8 cellular contexts compared by ENCODE assay signal in the genomic region with DNA sequence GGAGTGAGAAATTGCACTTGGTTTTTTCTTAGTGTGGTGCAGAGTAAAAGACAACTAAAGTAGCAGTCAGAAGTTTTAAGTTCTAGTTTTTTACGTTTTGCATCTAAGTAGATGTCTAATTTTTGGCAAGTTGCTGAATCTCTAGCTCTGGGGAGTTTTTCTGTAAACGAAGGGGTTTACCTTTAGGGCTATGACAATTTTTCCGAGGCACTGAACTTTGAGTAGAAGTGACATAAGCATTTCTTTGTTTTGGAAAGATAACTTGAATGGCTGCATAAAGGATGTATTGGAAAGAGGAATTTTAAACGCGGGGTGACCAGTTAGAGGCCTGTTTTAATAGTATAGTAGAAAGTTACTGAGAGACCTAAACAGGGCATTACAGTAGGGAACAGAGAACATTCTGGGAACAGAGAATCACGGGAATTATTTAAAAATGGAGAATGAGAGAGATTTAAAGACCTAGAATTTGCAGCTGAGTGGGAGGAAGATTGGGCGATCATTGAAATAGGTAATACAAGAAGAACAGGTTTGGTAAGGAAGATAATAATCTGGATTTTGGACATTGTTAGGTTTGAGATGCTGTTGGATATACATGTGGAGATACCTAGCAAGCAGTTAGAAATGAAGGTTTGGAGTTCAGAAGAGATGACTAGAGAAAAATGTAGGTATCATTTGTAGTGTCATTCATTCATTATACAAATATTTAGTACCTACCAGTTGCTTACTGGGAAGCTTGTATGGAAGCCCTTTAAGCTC. TPM values are rescaled to one million over a fixed set of nuclear protein-coding genes. Genes with fewer than 3 reads are reported as not detected.
DNase-seq lines count a peak whose midpoint lies in the region; ATAC-seq, FAIRE-seq and TF ChIP-seq lines count a peak whose summit lies in the region.

No MANE protein-coding gene starts in this region.

- H3K9ac ChIP-seq in K562 (ENCODE audit: insufficient read depth in 1 of 2, low read depth in 2 of 2, low read length in 2 of 2): peak overlapping the region in 1 of 2 experiments; percentile 90; a peak in 2 of 4 replicates

- peaks cover 72% of the 10 kb centered on the region for H3K79me2 ChIP-seq in K562 (ENCODE audit: control insufficient read depth, insufficient read depth, low read length)

- DNase-seq in A673 (ENCODE audit: low spot score) (no peak), HT-29 (ENCODE audit: low spot score) (peak; percentile 13), K562 (ENCODE audit: extremely low read depth in 1 of 4, low spot score in 3 of 4) (no peak), NCI-H1436 treated with DMSO at 0.1 percent for 48 hours (lab: John Stamatoyannopoulos, UW) (no peak), HUDEP-2 (lab: John Stamatoyannopoulos, UW; ENCODE audit: unreplicated experiment in 76 of 76) (no peak), NCI-H526 treated with DMSO at 0.1 percent for 48 hours (lab: John Stamatoyannopoulos, UW) (no peak)

- in situ Hi-C loops in K562 (cut with MboI): no loop called here

- no peaks in the 10 kb centered on the region for H3K9me1 ChIP-seq in K562 (ENCODE audit: control insufficient read depth, insufficient read depth, low read length)

- H3K9me3 ChIP-seq in A673 (ENCODE audit: low read depth, low read length, poor library complexity, severe bottlenecking) (no peaks in the 10 kb centered on the region), K562 (replicated peaks; ENCODE audit: control insufficient read depth, insufficient read depth, low read depth, low read length) (no peaks in the 10 kb centered on the region), mesodermal cell (ENCODE audit: control insufficient read depth, low read length) (no peaks in the 10 kb centered on the region)

- H3K36me3 ChIP-seq in A673 (ENCODE audit: insufficient read depth, low read length, poor library complexity, severe bottlenecking) (peaks cover 1% of the 10 kb centered on the region), K562 (ENCODE audit: control insufficient read depth, insufficient read depth, low read length) (peaks cover 11% of the 10 kb centered on the region; the same call in 2 of the 3 replicates), mesodermal cell (ENCODE audit: control insufficient read depth, insufficient read depth, low read length) (peaks cover 16% of the 10 kb centered on the region)

- no peak for TF ChIP-seq POLR2A in K562 (conservative IDR thresholded peaks at IDR 0.05)

- FAIRE-seq in K562 (lab: Jason Lieb, UNC): no peak

- TF ChIP-seq CTCF in A673 (conservative IDR thresholded peaks at IDR 0.05; ENCODE audit: low read depth, low read length) (no peak), K562 (IDR thresholded peaks at IDR 0.05 in 2 of 3, conservative IDR thresholded peaks at IDR 0.05 in 1 of 3; ENCODE audit: insufficient read depth in 2 of 3, low read depth in 1 of 3, low read length in 3 of 3) (no peak)

- intact Hi-C loops in A673 (cut with micrococcal nuclease; ENCODE audit: unreplicated experiment) (no loop called here), K562 (cut with micrococcal nuclease) (loop anchor here (5.0 kb wide), 1 partner anchor 146 kb away; no protein-coding TSS in a partner anchor)

- H3K4me3 ChIP-seq in A673 (ENCODE audit: low read depth, low read length, poor library complexity, severe bottlenecking) (peak overlapping the region; percentile 99), K562 (peak overlapping the region; percentile 86), mesodermal cell (ENCODE audit: extremely low read depth, insufficient read depth, low read length, poor library complexity, severe bottlenecking) (peak overlapping the region; percentile 99)

- BruUV-seq in A673 (replicated peaks; lab: Mats Ljungman, UMichigan): TSS peak; percentile 70
- TSS peak; percentile 61 for BruUV-seq in K562 (replicated peaks; lab: Mats Ljungman, UMichigan)

- no peaks in the 10 kb centered on the region for H4K20me1 ChIP-seq in K562 (replicated peaks; ENCODE audit: control insufficient read depth, insufficient read depth, low read length)

- peak overlapping the region; percentile 94 for H3K4me2 ChIP-seq in K562 (ENCODE audit: insufficient read depth, low read length)

- H3K27ac ChIP-seq in A673 (ENCODE audit: low read depth, low read length, poor library complexity, severe bottlenecking): peak overlapping the region; percentile 83
- peak overlapping the region; percentile 96 for H3K27ac ChIP-seq in K562 (ENCODE audit: extremely low read depth, low read depth, low read length)
- H3K27ac ChIP-seq in mesodermal cell (ENCODE audit: low read depth, low read length, severe bottlenecking): peak overlapping the region; percentile 94

- WGBS in K562 (ENCODE audit: insufficient coverage, low coverage, missing lambda C conversion rate): 1% methylated on average over 7 of the region's 7 CpGs
- WGBS in mesodermal cell (ENCODE audit: insufficient coverage in 2 of 2), 2 experiments: 53 to 57% methylated on average over 6 to 7 of the region's 7 CpGs

- peaks cover 6% of the 10 kb centered on the region for H3K4me1 ChIP-seq in A673 (ENCODE audit: insufficient read depth, low read length, poor library complexity, severe bottlenecking)
- peaks cover 4 to 6% of the 10 kb centered on the region in 2 experiments; a peak in 4 of 5 replicates for H3K4me1 ChIP-seq in K562 (replicated peaks in 1 of 2; ENCODE audit: control insufficient read depth in 2 of 2, insufficient read depth in 2 of 2, low read length in 2 of 2)
- H3K4me1 ChIP-seq in mesodermal cell (ENCODE audit: control insufficient read depth, insufficient read depth, low read length, poor library complexity, severe bottlenecking): peaks cover 16% of the 10 kb centered on the region

- TF ChIP-seq RAD21 in K562 (CRISPR knock-in tag; conservative IDR thresholded peaks at IDR 0.05 in 1 of 2, IDR thresholded peaks at IDR 0.05 in 1 of 2): no peak

- H2AFZ ChIP-seq in K562 (ENCODE audit: low read depth, low read length): no peak overlapping the region

- no peak for TF ChIP-seq EP300 in K562 (IDR thresholded peaks at IDR 0.05; ENCODE audit: low read length)

- POLR2A ChIA-PET in A673 (lab: Charles Lee; ENCODE audit: low non-redundant PET) (no interaction called here), K562 (lab: Yijun Ruan, JAX) (interaction anchor here (0.6 to 3.4 kb wide), 7 partner anchors 9 to 134 kb away, joined by 4 to 15 read pairs (median 8); partner anchors contain the start of gene PTGR2)

- ATAC-seq in K562 (no peak), HG02938 (IDR thresholded peaks at IDR 0.05; ENCODE audit: unreplicated experiment) (no peak)

- H3K27me3 ChIP-seq in A673 (replicated peaks; ENCODE audit: insufficient read depth, low read depth, low read length, poor library complexity): no peaks in the 10 kb centered on the region
- no peaks in the 10 kb centered on the region for H3K27me3 ChIP-seq in K562 (ENCODE audit: control insufficient read depth in 2 of 2, insufficient read depth in 2 of 2, low read length in 2 of 2)

- CTCF ChIA-PET in A673 (lab: Charles Lee): no interaction called here
- CTCF ChIA-PET in K562 (lab: Yijun Ruan, JAX; ENCODE audit: low intra/inter-chr PET ratio): no interaction called here

TF ChIP-seq in K562, 482 proteins besides CTCF, POLR2A, EP300 and RAD21 (continues in another document):
- TF ChIP-seq HNRNPL (IDR thresholded peaks at IDR 0.05; ENCODE audit: low read depth, low read length): no peak
- TF ChIP-seq RBFOX2 (IDR thresholded peaks at IDR 0.05; ENCODE audit: low read depth, low read length): peak; percentile 23; the same call in 1 of the 2 replicates

RNA-seq across cellular contexts. Expression of gene ZNF410, which starts 1.2 kb away (rescaled TPM):
- 60.4 and 69.4 TPM in 2 replicates for total RNA-seq in A673 (2021)
- 18.5 and 21.7 TPM in 2 replicates for total RNA-seq in HT-29 (2014; rRNA removed; shearing (Covaris generic))
- total RNA-seq in K562 (2011; cell fraction: chromatin; rRNA removed; ENCODE audit: low replicate concordance): 82.2 and 124 TPM in 2 replicates
- 42.0 and 47.6 TPM in 2 replicates for total RNA-seq in K562 (2011; cell fraction: nucleolus; rRNA removed)
- total RNA-seq in K562 (2011; cell fraction: nucleoplasm; rRNA removed): 76.8 and 107 TPM in 2 replicates
- total RNA-seq in K562 (2014; rRNA removed): 25.9 and 26.2 TPM in 2 replicates
- 42.0 and 46.1 TPM in 2 replicates for total RNA-seq in K562 (2014; rRNA removed; fragmentation: Illumina TruSeq; extraction: Trizol)
- total RNA-seq in K562 (2015; rRNA removed; fragmentation: Illumina TruSeq; extraction: Trizol): 35.9 and 38.7 TPM in 2 replicates
- total RNA-seq in K562 (2021): 28.2 and 30.0 TPM in 2 replicates
- 30.1 and 44.4 TPM in 2 replicates for polyA plus RNA-seq in K562 (2011; rRNA removed)
- 13.9 and 19.9 TPM in 2 replicates for polyA plus RNA-seq in K562 (2011; cell fraction: cytosol; rRNA removed)
- 39.9 and 40.8 TPM in 2 replicates for polyA plus RNA-seq in K562 (2011; cell fraction: nucleus; rRNA removed)
- 23.1 and 27.2 TPM in 2 replicates for polyA plus RNA-seq in K562 (2012)
- 35.3 and 36.9 TPM in 2 replicates for polyA plus RNA-seq in K562 (2014; fragmentation: Illumina TruSeq; extraction: Trizol)
- 10 to 100 TPM; 48.6 to 64.8 TPM for polyA plus RNA-seq in K562 (2014; fragmentation: Nextera tagmentation; extraction: Ambion mirVana)
- polyA plus RNA-seq in K562 (2014; rRNA removed): 20.5 and 29.1 TPM in 2 replicates
- polyA minus RNA-seq in K562 (2011; rRNA and poly(A)+ RNA removed): 54.5 and 55.0 TPM in 2 replicates
- 14.1 and 20.9 TPM in 2 replicates for polyA minus RNA-seq in K562 (2011; cell fraction: cytosol; rRNA and poly(A)+ RNA removed)
- 26.0 and 43.7 TPM in 2 replicates for polyA minus RNA-seq in K562 (2011; cell fraction: nucleus; rRNA and poly(A)+ RNA removed)
- 42.4 TPM for polyA plus RNA-seq in mesodermal cell (2013, experiment 1 of 2)
- polyA plus RNA-seq in mesodermal cell (2013, experiment 2 of 2): 37.8 TPM

RNA-seq across cellular contexts. Expression of gene PTGR2, which starts 36.3 kb away (rescaled TPM):
- total RNA-seq in A673 (2021) (16.0 and 17.3 TPM in 2 replicates), K562 (2014; rRNA removed) (5.2 and 7.4 TPM in 2 replicates), K562 (2014; rRNA removed; fragmentation: Illumina TruSeq; extraction: Trizol) (11.0 and 11.1 TPM in 2 replicates), K562 (2015; rRNA removed; fragmentation: Illumina TruSeq; extraction: Trizol) (8.6 and 9.6 TPM in 2 replicates), K562 (2021) (8.8 and 9.4 TPM in 2 replicates)
- 2.5 and 4.2 TPM in 2 replicates for total RNA-seq in HT-29 (2014; rRNA removed; shearing (Covaris generic))
- 17.5 and 53.7 TPM in 2 replicates for total RNA-seq in K562 (2011; cell fraction: chromatin; rRNA removed; ENCODE audit: low replicate concordance)
- 9.3 and 11.4 TPM in 2 replicates for total RNA-seq in K562 (2011; cell fraction: nucleolus; rRNA removed)
- total RNA-seq in K562 (2011; cell fraction: nucleoplasm; rRNA removed): 25.7 and 35.0 TPM in 2 replicates
- polyA plus RNA-seq in K562 (2011; rRNA removed) (15.9 and 23.0 TPM in 2 replicates), K562 (2014; fragmentation: Illumina TruSeq; extraction: Trizol) (16.8 and 17.5 TPM in 2 replicates), K562 (2014; fragmentation: Nextera tagmentation; extraction: Ambion mirVana) (10 to 100 TPM; 13.0 to 20.1 TPM), K562 (2014; rRNA removed) (12.2 and 13.0 TPM in 2 replicates)
- polyA plus RNA-seq in K562 (2011; cell fraction: cytosol; rRNA removed): 2.3 and 4.8 TPM in 2 replicates
- 8.3 and 14.0 TPM in 2 replicates for polyA plus RNA-seq in K562 (2011; cell fraction: nucleus; rRNA removed)
- 7.3 and 8.6 TPM in 2 replicates for polyA plus RNA-seq in K562 (2012)
- 14.2 and 15.6 TPM in 2 replicates for polyA minus RNA-seq in K562 (2011; rRNA and poly(A)+ RNA removed)
- 3.5 and 3.9 TPM in 2 replicates for polyA minus RNA-seq in K562 (2011; cell fraction: cytosol; rRNA and poly(A)+ RNA removed)
- 6.3 and 10.4 TPM in 2 replicates for polyA minus RNA-seq in K562 (2011; cell fraction: nucleus; rRNA and poly(A)+ RNA removed)
- 15.1 TPM for polyA plus RNA-seq in mesodermal cell (2013, experiment 1 of 2)
- polyA plus RNA-seq in mesodermal cell (2013, experiment 2 of 2): 16.5 TPM
